Comparison of ENCODE assay signal across 1 cellular context in the genomic region with DNA sequence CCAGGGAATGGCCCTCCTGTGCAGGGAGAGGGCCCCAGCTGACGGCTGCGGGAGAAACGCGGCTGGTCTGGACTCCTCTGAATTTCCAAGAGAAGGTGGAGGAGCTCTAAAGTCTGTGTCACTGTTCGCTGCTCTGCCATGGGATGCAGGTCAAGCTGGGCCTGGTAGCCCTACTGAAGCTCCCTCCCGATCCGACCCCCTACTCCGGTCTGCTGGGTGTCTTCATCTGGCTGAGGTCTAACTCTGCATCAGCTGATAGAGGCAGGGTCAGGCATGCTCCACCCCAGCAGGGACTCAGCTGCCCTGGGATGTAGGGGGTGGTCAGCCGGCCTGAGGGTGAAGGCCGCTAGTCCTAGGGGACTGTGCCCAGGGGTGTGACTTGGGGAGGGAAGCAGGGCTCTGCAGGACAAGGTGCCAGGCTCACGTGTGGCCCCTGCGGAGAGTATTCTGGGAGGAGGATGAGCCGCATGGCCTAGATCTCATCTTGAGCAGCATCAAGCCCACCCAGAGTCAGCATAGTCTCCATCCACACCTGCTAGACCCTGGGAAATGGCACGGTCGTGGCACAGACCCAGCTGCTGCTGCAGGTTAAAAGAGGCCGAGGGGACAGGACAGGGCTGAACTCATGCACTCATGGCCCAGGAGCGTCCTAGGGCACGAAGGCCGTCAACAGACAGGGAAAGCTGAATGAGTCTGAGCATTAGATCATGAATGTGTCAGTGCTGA.
TF ChIP-seq lines count a peak whose summit lies in the region.

No MANE protein-coding gene starts in this region.

TF ChIP-seq in WTC11, 78 proteins besides CTCF, POLR2A, EP300 and RAD21 (continued from another document):
- TF ChIP-seq, protein P1, sequence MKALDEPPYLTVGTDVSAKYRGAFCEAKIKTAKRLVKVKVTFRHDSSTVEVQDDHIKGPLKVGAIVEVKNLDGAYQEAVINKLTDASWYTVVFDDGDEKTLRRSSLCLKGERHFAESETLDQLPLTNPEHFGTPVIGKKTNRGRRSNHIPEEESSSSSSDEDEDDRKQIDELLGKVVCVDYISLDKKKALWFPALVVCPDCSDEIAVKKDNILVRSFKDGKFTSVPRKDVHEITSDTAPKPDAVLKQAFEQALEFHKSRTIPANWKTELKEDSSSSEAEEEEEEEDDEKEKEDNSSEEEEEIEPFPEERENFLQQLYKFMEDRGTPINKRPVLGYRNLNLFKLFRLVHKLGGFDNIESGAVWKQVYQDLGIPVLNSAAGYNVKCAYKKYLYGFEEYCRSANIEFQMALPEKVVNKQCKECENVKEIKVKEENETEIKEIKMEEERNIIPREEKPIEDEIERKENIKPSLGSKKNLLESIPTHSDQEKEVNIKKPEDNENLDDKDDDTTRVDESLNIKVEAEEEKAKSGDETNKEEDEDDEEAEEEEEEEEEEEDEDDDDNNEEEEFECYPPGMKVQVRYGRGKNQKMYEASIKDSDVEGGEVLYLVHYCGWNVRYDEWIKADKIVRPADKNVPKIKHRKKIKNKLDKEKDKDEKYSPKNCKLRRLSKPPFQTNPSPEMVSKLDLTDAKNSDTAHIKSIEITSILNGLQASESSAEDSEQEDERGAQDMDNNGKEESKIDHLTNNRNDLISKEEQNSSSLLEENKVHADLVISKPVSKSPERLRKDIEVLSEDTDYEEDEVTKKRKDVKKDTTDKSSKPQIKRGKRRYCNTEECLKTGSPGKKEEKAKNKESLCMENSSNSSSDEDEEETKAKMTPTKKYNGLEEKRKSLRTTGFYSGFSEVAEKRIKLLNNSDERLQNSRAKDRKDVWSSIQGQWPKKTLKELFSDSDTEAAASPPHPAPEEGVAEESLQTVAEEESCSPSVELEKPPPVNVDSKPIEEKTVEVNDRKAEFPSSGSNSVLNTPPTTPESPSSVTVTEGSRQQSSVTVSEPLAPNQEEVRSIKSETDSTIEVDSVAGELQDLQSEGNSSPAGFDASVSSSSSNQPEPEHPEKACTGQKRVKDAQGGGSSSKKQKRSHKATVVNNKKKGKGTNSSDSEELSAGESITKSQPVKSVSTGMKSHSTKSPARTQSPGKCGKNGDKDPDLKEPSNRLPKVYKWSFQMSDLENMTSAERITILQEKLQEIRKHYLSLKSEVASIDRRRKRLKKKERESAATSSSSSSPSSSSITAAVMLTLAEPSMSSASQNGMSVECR (CRISPR knock-in tag; IDR thresholded peaks at IDR 0.05; ENCODE audit: borderline replicate concordance) = no peak
- TF ChIP-seq KAT7 (CRISPR knock-in tag; IDR thresholded peaks at IDR 0.05; ENCODE audit: borderline replicate concordance) (no peak), ZNF671 (CRISPR knock-in tag; IDR thresholded peaks at IDR 0.05) (no peak), TEAD4 (CRISPR knock-in tag; IDR thresholded peaks at IDR 0.05) (no peak), ZNF317 (CRISPR knock-in tag; IDR thresholded peaks at IDR 0.05; ENCODE audit: borderline replicate concordance, low read depth) (no peak), GABPB1 (CRISPR knock-in tag; IDR thresholded peaks at IDR 0.05) (no peak)
